1 cellular context compared by ENCODE assay signal in the genomic region with DNA sequence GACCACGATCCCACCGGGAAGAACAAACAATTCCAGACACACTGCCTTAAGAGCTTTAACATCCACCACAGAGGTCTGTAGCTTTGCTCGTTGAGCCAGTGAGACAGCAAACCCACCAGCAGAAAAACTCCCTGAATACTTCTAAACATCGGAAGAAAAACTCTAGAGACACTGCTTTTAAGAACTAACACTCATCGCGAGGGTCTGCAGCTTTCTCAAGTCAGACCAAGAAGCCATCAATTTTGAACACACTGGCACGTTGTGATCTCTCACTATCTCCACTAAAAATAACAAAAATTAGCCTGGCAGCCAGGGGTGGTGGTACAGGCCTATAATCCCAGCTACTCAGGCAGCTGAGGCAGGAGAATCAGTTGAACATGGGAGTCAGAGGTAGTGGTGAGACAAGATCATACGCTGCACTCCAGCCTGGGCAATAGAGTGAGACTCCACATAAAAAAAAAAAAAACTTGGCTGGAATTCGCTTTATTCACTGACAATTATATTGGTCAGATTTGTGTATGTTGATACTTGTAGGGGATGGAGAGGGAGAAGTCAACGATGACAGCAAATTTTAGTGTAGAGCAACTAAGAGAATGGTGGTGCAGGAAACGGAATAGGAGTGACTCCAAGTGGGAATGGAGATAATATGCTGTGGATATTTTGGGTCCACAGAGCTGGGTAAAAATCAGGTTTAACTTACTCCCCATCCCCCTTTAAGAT.
TF ChIP-seq lines count a peak whose summit lies in the region.

No MANE protein-coding gene starts in this region.

TF ChIP-seq in HepG2, 621 proteins besides CTCF, POLR2A, EP300 and RAD21 (continued from another document and continues in another):
- TF ChIP-seq TBL1XR1 (IDR thresholded peaks at IDR 0.05; ENCODE audit: borderline replicate concordance, low read length, partially characterized antibody) (no peak), TARDBP (CRISPR knock-in tag; IDR thresholded peaks at IDR 0.05) (no peak; the same call in 1 of the 2 replicates), SMC3 (IDR thresholded peaks at IDR 0.05; ENCODE audit: low read length) (no peak), MLLT10 (CRISPR knock-in tag; IDR thresholded peaks at IDR 0.05) (no peak), ZNF709 (CRISPR knock-in tag; IDR thresholded peaks at IDR 0.05) (no peak), SNAI1 (CRISPR knock-in tag; IDR thresholded peaks at IDR 0.05; ENCODE audit: borderline replicate concordance) (no peak), RFX3 (CRISPR knock-in tag; IDR thresholded peaks at IDR 0.05) (no peak), RBFOX2 (IDR thresholded peaks at IDR 0.05; ENCODE audit: low read depth, low read length) (peak; percentile 59), ZNF282 (IDR thresholded peaks at IDR 0.05; ENCODE audit: partially characterized antibody) (no peak), ZBTB3 (CRISPR knock-in tag; IDR thresholded peaks at IDR 0.05; ENCODE audit: borderline replicate concordance, low read depth) (no peak), MEIS2 (CRISPR knock-in tag; IDR thresholded peaks at IDR 0.05) (no peak), CC2D1A (CRISPR knock-in tag; IDR thresholded peaks at IDR 0.05) (no peak), NFKBIZ (CRISPR knock-in tag; IDR thresholded peaks at IDR 0.05) (no peak; the same call in 1 of the 2 replicates), MAZ (IDR thresholded peaks at IDR 0.05; ENCODE audit: borderline replicate concordance, low read depth, low read length) (no peak), MAZ (CRISPR knock-in tag; IDR thresholded peaks at IDR 0.05; ENCODE audit: low read depth) (no peak), ONECUT2 (CRISPR knock-in tag; IDR thresholded peaks at IDR 0.05) (no peak), RBM22 (optimal IDR thresholded peaks at IDR 0.05; ENCODE audit: low read length) (peak; percentile 98)
- TF ChIP-seq, protein P1, sequence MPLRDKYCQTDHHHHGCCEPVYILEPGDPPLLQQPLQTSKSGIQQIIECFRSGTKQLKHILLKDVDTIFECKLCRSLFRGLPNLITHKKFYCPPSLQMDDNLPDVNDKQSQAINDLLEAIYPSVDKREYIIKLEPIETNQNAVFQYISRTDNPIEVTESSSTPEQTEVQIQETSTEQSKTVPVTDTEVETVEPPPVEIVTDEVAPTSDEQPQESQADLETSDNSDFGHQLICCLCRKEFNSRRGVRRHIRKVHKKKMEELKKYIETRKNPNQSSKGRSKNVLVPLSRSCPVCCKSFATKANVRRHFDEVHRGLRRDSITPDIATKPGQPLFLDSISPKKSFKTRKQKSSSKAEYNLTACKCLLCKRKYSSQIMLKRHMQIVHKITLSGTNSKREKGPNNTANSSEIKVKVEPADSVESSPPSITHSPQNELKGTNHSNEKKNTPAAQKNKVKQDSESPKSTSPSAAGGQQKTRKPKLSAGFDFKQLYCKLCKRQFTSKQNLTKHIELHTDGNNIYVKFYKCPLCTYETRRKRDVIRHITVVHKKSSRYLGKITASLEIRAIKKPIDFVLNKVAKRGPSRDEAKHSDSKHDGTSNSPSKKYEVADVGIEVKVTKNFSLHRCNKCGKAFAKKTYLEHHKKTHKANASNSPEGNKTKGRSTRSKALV (CRISPR knock-in tag; IDR thresholded peaks at IDR 0.05), result peak; percentile 15; the same call in 1 of the 2 replicates
- TF ChIP-seq, protein P2, sequence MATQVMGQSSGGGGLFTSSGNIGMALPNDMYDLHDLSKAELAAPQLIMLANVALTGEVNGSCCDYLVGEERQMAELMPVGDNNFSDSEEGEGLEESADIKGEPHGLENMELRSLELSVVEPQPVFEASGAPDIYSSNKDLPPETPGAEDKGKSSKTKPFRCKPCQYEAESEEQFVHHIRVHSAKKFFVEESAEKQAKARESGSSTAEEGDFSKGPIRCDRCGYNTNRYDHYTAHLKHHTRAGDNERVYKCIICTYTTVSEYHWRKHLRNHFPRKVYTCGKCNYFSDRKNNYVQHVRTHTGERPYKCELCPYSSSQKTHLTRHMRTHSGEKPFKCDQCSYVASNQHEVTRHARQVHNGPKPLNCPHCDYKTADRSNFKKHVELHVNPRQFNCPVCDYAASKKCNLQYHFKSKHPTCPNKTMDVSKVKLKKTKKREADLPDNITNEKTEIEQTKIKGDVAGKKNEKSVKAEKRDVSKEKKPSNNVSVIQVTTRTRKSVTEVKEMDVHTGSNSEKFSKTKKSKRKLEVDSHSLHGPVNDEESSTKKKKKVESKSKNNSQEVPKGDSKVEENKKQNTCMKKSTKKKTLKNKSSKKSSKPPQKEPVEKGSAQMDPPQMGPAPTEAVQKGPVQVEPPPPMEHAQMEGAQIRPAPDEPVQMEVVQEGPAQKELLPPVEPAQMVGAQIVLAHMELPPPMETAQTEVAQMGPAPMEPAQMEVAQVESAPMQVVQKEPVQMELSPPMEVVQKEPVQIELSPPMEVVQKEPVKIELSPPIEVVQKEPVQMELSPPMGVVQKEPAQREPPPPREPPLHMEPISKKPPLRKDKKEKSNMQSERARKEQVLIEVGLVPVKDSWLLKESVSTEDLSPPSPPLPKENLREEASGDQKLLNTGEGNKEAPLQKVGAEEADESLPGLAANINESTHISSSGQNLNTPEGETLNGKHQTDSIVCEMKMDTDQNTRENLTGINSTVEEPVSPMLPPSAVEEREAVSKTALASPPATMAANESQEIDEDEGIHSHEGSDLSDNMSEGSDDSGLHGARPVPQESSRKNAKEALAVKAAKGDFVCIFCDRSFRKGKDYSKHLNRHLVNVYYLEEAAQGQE (IDR thresholded peaks at IDR 0.05; ENCODE audit: borderline replicate concordance in 1 of 2, low read depth in 1 of 2, low read length in 2 of 2), result no peak
- TF ChIP-seq, protein P3, sequence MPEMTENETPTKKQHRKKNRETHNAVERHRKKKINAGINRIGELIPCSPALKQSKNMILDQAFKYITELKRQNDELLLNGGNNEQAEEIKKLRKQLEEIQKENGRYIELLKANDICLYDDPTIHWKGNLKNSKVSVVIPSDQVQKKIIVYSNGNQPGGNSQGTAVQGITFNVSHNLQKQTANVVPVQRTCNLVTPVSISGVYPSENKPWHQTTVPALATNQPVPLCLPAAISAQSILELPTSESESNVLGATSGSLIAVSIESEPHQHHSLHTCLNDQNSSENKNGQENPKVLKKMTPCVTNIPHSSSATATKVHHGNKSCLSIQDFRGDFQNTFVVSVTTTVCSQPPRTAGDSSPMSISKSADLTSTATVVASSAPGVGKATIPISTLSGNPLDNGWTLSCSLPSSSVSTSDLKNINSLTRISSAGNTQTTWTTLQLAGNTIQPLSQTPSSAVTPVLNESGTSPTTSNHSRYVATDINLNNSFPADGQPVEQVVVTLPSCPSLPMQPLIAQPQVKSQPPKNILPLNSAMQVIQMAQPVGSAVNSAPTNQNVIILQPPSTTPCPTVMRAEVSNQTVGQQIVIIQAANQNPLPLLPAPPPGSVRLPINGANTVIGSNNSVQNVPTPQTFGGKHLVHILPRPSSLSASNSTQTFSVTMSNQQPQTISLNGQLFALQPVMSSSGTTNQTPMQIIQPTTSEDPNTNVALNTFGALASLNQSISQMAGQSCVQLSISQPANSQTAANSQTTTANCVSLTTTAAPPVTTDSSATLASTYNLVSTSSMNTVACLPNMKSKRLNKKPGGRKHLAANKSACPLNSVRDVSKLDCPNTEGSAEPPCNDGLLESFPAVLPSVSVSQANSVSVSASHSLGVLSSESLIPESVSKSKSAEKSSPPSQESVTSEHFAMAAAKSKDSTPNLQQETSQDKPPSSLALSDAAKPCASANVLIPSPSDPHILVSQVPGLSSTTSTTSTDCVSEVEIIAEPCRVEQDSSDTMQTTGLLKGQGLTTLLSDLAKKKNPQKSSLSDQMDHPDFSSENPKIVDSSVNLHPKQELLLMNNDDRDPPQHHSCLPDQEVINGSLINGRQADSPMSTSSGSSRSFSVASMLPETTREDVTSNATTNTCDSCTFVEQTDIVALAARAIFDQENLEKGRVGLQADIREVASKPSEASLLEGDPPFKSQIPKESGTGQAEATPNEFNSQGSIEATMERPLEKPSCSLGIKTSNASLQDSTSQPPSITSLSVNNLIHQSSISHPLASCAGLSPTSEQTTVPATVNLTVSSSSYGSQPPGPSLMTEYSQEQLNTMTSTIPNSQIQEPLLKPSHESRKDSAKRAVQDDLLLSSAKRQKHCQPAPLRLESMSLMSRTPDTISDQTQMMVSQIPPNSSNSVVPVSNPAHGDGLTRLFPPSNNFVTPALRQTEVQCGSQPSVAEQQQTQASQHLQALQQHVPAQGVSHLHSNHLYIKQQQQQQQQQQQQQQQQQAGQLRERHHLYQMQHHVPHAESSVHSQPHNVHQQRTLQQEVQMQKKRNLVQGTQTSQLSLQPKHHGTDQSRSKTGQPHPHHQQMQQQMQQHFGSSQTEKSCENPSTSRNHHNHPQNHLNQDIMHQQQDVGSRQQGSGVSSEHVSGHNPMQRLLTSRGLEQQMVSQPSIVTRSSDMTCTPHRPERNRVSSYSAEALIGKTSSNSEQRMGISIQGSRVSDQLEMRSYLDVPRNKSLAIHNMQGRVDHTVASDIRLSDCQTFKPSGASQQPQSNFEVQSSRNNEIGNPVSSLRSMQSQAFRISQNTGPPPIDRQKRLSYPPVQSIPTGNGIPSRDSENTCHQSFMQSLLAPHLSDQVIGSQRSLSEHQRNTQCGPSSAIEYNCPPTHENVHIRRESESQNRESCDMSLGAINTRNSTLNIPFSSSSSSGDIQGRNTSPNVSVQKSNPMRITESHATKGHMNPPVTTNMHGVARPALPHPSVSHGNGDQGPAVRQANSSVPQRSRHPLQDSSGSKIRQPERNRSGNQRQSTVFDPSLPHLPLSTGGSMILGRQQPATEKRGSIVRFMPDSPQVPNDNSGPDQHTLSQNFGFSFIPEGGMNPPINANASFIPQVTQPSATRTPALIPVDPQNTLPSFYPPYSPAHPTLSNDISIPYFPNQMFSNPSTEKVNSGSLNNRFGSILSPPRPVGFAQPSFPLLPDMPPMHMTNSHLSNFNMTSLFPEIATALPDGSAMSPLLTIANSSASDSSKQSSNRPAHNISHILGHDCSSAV (CRISPR knock-in tag; IDR thresholded peaks at IDR 0.05; ENCODE audit: borderline replicate concordance), result no peak
- TF ChIP-seq, protein P4, sequence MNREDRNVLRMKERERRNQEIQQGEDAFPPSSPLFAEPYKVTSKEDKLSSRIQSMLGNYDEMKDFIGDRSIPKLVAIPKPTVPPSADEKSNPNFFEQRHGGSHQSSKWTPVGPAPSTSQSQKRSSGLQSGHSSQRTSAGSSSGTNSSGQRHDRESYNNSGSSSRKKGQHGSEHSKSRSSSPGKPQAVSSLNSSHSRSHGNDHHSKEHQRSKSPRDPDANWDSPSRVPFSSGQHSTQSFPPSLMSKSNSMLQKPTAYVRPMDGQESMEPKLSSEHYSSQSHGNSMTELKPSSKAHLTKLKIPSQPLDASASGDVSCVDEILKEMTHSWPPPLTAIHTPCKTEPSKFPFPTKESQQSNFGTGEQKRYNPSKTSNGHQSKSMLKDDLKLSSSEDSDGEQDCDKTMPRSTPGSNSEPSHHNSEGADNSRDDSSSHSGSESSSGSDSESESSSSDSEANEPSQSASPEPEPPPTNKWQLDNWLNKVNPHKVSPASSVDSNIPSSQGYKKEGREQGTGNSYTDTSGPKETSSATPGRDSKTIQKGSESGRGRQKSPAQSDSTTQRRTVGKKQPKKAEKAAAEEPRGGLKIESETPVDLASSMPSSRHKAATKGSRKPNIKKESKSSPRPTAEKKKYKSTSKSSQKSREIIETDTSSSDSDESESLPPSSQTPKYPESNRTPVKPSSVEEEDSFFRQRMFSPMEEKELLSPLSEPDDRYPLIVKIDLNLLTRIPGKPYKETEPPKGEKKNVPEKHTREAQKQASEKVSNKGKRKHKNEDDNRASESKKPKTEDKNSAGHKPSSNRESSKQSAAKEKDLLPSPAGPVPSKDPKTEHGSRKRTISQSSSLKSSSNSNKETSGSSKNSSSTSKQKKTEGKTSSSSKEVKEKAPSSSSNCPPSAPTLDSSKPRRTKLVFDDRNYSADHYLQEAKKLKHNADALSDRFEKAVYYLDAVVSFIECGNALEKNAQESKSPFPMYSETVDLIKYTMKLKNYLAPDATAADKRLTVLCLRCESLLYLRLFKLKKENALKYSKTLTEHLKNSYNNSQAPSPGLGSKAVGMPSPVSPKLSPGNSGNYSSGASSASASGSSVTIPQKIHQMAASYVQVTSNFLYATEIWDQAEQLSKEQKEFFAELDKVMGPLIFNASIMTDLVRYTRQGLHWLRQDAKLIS (CRISPR knock-in tag; IDR thresholded peaks at IDR 0.05), result peak; percentile 97
- TF ChIP-seq, protein P5, sequence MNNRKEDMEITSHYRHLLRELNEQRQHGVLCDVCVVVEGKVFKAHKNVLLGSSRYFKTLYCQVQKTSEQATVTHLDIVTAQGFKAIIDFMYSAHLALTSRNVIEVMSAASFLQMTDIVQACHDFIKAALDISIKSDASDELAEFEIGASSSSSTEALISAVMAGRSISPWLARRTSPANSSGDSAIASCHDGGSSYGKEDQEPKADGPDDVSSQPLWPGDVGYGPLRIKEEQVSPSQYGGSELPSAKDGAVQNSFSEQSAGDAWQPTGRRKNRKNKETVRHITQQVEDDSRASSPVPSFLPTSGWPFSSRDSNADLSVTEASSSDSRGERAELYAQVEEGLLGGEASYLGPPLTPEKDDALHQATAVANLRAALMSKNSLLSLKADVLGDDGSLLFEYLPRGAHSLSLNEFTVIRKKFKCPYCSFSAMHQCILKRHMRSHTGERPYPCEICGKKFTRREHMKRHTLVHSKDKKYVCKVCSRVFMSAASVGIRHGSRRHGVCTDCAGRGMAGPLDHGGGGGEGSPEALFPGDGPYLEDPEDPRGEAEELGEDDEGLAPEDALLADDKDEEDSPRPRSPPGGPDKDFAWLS (CRISPR knock-in tag; IDR thresholded peaks at IDR 0.05; ENCODE audit: borderline replicate concordance), result no peak
- TF ChIP-seq, protein P6, sequence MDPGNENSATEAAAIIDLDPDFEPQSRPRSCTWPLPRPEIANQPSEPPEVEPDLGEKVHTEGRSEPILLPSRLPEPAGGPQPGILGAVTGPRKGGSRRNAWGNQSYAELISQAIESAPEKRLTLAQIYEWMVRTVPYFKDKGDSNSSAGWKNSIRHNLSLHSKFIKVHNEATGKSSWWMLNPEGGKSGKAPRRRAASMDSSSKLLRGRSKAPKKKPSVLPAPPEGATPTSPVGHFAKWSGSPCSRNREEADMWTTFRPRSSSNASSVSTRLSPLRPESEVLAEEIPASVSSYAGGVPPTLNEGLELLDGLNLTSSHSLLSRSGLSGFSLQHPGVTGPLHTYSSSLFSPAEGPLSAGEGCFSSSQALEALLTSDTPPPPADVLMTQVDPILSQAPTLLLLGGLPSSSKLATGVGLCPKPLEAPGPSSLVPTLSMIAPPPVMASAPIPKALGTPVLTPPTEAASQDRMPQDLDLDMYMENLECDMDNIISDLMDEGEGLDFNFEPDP (CRISPR knock-in tag; conservative IDR thresholded peaks at IDR 0.05), result 0 out of 2 replicates have a peak, but pooled peaks have one; percentile 77
- TF ChIP-seq, protein P7, sequence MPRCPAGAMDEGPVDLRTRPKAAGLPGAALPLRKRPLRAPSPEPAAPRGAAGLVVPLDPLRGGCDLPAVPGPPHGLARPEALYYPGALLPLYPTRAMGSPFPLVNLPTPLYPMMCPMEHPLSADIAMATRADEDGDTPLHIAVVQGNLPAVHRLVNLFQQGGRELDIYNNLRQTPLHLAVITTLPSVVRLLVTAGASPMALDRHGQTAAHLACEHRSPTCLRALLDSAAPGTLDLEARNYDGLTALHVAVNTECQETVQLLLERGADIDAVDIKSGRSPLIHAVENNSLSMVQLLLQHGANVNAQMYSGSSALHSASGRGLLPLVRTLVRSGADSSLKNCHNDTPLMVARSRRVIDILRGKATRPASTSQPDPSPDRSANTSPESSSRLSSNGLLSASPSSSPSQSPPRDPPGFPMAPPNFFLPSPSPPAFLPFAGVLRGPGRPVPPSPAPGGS (CRISPR knock-in tag; IDR thresholded peaks at IDR 0.05), result no peak
- TF ChIP-seq, protein P8, sequence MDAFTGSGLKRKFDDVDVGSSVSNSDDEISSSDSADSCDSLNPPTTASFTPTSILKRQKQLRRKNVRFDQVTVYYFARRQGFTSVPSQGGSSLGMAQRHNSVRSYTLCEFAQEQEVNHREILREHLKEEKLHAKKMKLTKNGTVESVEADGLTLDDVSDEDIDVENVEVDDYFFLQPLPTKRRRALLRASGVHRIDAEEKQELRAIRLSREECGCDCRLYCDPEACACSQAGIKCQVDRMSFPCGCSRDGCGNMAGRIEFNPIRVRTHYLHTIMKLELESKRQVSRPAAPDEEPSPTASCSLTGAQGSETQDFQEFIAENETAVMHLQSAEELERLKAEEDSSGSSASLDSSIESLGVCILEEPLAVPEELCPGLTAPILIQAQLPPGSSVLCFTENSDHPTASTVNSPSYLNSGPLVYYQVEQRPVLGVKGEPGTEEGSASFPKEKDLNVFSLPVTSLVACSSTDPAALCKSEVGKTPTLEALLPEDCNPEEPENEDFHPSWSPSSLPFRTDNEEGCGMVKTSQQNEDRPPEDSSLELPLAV (CRISPR knock-in tag; conservative IDR thresholded peaks at IDR 0.05; ENCODE audit: low read depth), result no peak
